Comparison of ENCODE assay signal across 8 cellular contexts in genomic region chr2:30146337-30147195, GRCh38. TPM values are rescaled to one million over a fixed set of nuclear protein-coding genes. Genes with fewer than 3 reads are reported as not detected.
A peak's percentile ranks its signal among the peaks of the same experiment; 100 is the strongest.
DNase-seq lines count a peak whose midpoint lies in the region; ATAC-seq and TF ChIP-seq lines count a peak whose summit lies in the region.

Gene YPEL5 (plus strand): TSS chr2:30147007. CDS start chr2:30156652, 9,645 bp downstream.

- DNase-seq in NCI-H187 (lab: John Stamatoyannopoulos, UW) (peak; percentile 97 to 99), T-helper 2 cell (peak; percentile 98 to 100 (median 100)), left ventricle myocardium inferior (peak; percentile 99), progenitor cell of endocrine pancreas (ENCODE audit: low spot score, unreplicated experiment) (peak; percentile 98), ureter (ENCODE audit: low spot score) (peak; percentile 100)

- H3K27me3 Mint-ChIP-seq in progenitor cell of endocrine pancreas: no peaks in the 10 kb centered on the region

- TF ChIP-seq CTCF in left ventricle myocardium inferior (IDR thresholded peaks at IDR 0.05; ENCODE audit: borderline replicate concordance) (no peak), progenitor cell of endocrine pancreas (IDR thresholded peaks at IDR 0.05; ENCODE audit: unreplicated experiment) (no peak)

- H3K27ac ChIP-seq in angular gyrus (ENCODE audit: low read depth, low read length): peak within 1 kb of the TSS; percentile 97
- peak within 1 kb of the TSS; percentile 97 for H3K27ac ChIP-seq in left ventricle myocardium inferior (replicated peaks)

- peaks cover 2% of the 10 kb centered on the region for H3K36me3 ChIP-seq in left ventricle myocardium inferior

- peak within 1 kb of the TSS; percentile 95 for H3K27ac Mint-ChIP-seq in progenitor cell of endocrine pancreas

- ATAC-seq in GM18498 (IDR thresholded peaks at IDR 0.05; ENCODE audit: unreplicated experiment) (peak; percentile 93), HG02938 (IDR thresholded peaks at IDR 0.05; ENCODE audit: unreplicated experiment) (peak; percentile 91)

- intact Hi-C loops in left ventricle myocardium inferior (cut with micrococcal nuclease): no loop called here

- H3K4me3 Mint-ChIP-seq in progenitor cell of endocrine pancreas (ENCODE audit: low read depth): peak within 1 kb of the TSS; percentile 72

- H3K27me3 ChIP-seq in left ventricle myocardium inferior (ENCODE audit: low read depth): no peaks in the 10 kb centered on the region

- peak within 1 kb of the TSS; percentile 88 for H3K4me3 ChIP-seq in left ventricle myocardium inferior

- no peaks in the 10 kb centered on the region for H3K9me3 ChIP-seq in left ventricle myocardium inferior (replicated peaks)

- peaks cover 4% of the 10 kb centered on the region for H3K36me3 Mint-ChIP-seq in progenitor cell of endocrine pancreas (ENCODE audit: insufficient read depth)

- no peaks in the 10 kb centered on the region for H3K9me3 Mint-ChIP-seq in progenitor cell of endocrine pancreas (ENCODE audit: low read depth)

- H3K4me1 ChIP-seq in left ventricle myocardium inferior: peaks cover 49% of the 10 kb centered on the region

- peaks cover 38% of the 10 kb centered on the region for H3K4me1 Mint-ChIP-seq in progenitor cell of endocrine pancreas (ENCODE audit: low read depth)

RNA-seq across cellular contexts. Expression of gene YPEL5, which starts in this region (rescaled TPM):
- total RNA-seq in left ventricle myocardium inferior: 63.6 TPM
- total RNA-seq in progenitor cell of endocrine pancreas: 63.6 and 65.4 TPM in 2 replicates
- 113 TPM for total RNA-seq in ureter

Comparison
In these comparisons a context has a peak if more than half of its experiments do, and no peak if none do; other contexts are left out.
1. Peak in every context shown above with its lines: DNase-seq, ATAC-seq, H3K4me3 ChIP-seq and H3K27ac ChIP-seq.